In the genomic region with DNA sequence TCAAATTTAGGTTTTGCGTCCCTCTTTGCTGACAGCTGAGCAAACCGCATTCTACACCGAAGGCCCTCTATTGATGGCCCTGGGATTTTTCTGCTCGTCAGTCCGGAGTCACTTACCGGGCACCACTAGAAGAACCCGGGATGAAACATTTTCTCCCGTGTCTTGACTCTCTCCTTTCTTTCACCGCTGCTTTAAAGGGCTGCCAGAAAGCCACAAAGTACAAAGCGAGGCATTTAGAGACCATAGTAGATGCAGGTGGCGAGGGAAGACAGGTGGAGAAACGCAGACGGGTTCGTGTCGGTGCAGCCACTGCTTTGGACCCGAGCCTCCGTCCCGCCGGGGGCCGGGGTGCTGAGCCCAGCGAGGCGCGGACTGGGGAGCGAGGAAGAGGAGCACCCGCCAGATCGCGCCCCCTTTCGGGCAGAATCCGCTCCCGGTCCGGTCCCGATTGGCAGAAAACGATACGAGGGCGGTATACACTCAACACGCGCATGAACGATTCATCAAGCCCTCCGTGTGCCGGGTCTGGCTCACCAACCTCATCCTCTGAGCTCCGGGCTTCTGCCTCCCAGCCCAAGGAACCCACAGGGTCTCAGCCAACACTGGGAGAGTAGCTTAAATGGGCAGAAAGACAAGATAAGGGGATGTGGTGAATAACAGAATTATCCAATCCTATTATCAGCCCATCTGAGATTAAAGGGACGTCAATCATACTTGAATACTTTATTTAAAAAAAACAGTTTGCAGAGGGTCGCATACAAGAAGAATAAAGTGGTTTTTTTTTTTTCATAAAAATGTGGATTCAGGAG, we compare ENCODE assay signal across 1 cellular context.
TF ChIP-seq lines count a peak whose summit lies in the region.

No MANE protein-coding gene starts in this region.

TF ChIP-seq in K562, 482 proteins besides CTCF, POLR2A, EP300 and RAD21 (continued from another document and continues in another):
- TF ChIP-seq, protein P1, sequence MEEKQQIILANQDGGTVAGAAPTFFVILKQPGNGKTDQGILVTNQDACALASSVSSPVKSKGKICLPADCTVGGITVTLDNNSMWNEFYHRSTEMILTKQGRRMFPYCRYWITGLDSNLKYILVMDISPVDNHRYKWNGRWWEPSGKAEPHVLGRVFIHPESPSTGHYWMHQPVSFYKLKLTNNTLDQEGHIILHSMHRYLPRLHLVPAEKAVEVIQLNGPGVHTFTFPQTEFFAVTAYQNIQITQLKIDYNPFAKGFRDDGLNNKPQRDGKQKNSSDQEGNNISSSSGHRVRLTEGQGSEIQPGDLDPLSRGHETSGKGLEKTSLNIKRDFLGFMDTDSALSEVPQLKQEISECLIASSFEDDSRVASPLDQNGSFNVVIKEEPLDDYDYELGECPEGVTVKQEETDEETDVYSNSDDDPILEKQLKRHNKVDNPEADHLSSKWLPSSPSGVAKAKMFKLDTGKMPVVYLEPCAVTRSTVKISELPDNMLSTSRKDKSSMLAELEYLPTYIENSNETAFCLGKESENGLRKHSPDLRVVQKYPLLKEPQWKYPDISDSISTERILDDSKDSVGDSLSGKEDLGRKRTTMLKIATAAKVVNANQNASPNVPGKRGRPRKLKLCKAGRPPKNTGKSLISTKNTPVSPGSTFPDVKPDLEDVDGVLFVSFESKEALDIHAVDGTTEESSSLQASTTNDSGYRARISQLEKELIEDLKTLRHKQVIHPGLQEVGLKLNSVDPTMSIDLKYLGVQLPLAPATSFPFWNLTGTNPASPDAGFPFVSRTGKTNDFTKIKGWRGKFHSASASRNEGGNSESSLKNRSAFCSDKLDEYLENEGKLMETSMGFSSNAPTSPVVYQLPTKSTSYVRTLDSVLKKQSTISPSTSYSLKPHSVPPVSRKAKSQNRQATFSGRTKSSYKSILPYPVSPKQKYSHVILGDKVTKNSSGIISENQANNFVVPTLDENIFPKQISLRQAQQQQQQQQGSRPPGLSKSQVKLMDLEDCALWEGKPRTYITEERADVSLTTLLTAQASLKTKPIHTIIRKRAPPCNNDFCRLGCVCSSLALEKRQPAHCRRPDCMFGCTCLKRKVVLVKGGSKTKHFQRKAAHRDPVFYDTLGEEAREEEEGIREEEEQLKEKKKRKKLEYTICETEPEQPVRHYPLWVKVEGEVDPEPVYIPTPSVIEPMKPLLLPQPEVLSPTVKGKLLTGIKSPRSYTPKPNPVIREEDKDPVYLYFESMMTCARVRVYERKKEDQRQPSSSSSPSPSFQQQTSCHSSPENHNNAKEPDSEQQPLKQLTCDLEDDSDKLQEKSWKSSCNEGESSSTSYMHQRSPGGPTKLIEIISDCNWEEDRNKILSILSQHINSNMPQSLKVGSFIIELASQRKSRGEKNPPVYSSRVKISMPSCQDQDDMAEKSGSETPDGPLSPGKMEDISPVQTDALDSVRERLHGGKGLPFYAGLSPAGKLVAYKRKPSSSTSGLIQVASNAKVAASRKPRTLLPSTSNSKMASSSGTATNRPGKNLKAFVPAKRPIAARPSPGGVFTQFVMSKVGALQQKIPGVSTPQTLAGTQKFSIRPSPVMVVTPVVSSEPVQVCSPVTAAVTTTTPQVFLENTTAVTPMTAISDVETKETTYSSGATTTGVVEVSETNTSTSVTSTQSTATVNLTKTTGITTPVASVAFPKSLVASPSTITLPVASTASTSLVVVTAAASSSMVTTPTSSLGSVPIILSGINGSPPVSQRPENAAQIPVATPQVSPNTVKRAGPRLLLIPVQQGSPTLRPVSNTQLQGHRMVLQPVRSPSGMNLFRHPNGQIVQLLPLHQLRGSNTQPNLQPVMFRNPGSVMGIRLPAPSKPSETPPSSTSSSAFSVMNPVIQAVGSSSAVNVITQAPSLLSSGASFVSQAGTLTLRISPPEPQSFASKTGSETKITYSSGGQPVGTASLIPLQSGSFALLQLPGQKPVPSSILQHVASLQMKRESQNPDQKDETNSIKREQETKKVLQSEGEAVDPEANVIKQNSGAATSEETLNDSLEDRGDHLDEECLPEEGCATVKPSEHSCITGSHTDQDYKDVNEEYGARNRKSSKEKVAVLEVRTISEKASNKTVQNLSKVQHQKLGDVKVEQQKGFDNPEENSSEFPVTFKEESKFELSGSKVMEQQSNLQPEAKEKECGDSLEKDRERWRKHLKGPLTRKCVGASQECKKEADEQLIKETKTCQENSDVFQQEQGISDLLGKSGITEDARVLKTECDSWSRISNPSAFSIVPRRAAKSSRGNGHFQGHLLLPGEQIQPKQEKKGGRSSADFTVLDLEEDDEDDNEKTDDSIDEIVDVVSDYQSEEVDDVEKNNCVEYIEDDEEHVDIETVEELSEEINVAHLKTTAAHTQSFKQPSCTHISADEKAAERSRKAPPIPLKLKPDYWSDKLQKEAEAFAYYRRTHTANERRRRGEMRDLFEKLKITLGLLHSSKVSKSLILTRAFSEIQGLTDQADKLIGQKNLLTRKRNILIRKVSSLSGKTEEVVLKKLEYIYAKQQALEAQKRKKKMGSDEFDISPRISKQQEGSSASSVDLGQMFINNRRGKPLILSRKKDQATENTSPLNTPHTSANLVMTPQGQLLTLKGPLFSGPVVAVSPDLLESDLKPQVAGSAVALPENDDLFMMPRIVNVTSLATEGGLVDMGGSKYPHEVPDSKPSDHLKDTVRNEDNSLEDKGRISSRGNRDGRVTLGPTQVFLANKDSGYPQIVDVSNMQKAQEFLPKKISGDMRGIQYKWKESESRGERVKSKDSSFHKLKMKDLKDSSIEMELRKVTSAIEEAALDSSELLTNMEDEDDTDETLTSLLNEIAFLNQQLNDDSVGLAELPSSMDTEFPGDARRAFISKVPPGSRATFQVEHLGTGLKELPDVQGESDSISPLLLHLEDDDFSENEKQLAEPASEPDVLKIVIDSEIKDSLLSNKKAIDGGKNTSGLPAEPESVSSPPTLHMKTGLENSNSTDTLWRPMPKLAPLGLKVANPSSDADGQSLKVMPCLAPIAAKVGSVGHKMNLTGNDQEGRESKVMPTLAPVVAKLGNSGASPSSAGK (IDR thresholded peaks at IDR 0.05), result peak; percentile 74
- TF ChIP-seq FOXM1 (IDR thresholded peaks at IDR 0.05; ENCODE audit: low read depth) (no peak), FOXM1 (CRISPR knock-in tag; IDR thresholded peaks at IDR 0.05; ENCODE audit: low read depth) (no peak), ZNF184 (CRISPR knock-in tag; IDR thresholded peaks at IDR 0.05) (no peak), CBFB (CRISPR knock-in tag; IDR thresholded peaks at IDR 0.05) (no peak), DNMT1 (IDR thresholded peaks at IDR 0.05) (0 out of 2 replicates have a peak, but pooled peaks have one; percentile 12), ZFX (CRISPR knock-in tag; IDR thresholded peaks at IDR 0.05) (peak; percentile 44; the same call in 1 of the 2 replicates), MEF2A (IDR thresholded peaks at IDR 0.05; ENCODE audit: control insufficient read depth, low read depth, low read length) (no peak), EGR1 (conservative IDR thresholded peaks at IDR 0.05) (peak; percentile 48), HIVEP1 (CRISPR knock-in tag; IDR thresholded peaks at IDR 0.05) (no peak), U2AF1 (optimal IDR thresholded peaks at IDR 0.05; ENCODE audit: low read depth, low read length) (no peak), SMARCB1 (IDR thresholded peaks at IDR 0.05; ENCODE audit: insufficient read length, low read depth) (no peak), TRIM24 (IDR thresholded peaks at IDR 0.05) (peak in 1 of 2 experiments; percentile 57; a peak in 2 of 4 replicates), THRAP3 (IDR thresholded peaks at IDR 0.05; ENCODE audit: borderline replicate concordance) (no peak), COPS2 (conservative IDR thresholded peaks at IDR 0.05) (no peak), LARP7 (IDR thresholded peaks at IDR 0.05) (peak; percentile 81; the same call in 1 of the 2 replicates), NCOA4 (IDR thresholded peaks at IDR 0.05; ENCODE audit: partially characterized antibody) (no peak), HNRNPUL1 (IDR thresholded peaks at IDR 0.05; ENCODE audit: low read length) (no peak), CBX3 (IDR thresholded peaks at IDR 0.05; ENCODE audit: borderline replicate concordance in 1 of 2, low read length in 2 of 2) (peak in 1 of 2 experiments; percentile 71; a peak in 1 of 3 replicates), IFI16 (CRISPR knock-in tag; IDR thresholded peaks at IDR 0.05) (no peak), TBL1XR1 (IDR thresholded peaks at IDR 0.05; ENCODE audit: low read length in 2 of 2) (no peak), MED1 (CRISPR knock-in tag; IDR thresholded peaks at IDR 0.05; ENCODE audit: borderline replicate concordance) (no peak), NCOR1 (IDR thresholded peaks at IDR 0.05) (no peak; the same call in 1 of the 2 replicates), ZNF717 (CRISPR knock-in tag; IDR thresholded peaks at IDR 0.05) (no peak), RBFOX2 (IDR thresholded peaks at IDR 0.05; ENCODE audit: low read depth, low read length) (peak; percentile 85), ZNF77 (CRISPR knock-in tag; IDR thresholded peaks at IDR 0.05) (no peak), HMG20A (CRISPR knock-in tag; conservative IDR thresholded peaks at IDR 0.05) (no peak)
- TF ChIP-seq, protein P2, sequence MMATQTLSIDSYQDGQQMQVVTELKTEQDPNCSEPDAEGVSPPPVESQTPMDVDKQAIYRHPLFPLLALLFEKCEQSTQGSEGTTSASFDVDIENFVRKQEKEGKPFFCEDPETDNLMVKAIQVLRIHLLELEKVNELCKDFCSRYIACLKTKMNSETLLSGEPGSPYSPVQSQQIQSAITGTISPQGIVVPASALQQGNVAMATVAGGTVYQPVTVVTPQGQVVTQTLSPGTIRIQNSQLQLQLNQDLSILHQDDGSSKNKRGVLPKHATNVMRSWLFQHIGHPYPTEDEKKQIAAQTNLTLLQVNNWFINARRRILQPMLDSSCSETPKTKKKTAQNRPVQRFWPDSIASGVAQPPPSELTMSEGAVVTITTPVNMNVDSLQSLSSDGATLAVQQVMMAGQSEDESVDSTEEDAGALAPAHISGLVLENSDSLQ (IDR thresholded peaks at IDR 0.05), result peak; percentile 92
- TF ChIP-seq, protein P3, sequence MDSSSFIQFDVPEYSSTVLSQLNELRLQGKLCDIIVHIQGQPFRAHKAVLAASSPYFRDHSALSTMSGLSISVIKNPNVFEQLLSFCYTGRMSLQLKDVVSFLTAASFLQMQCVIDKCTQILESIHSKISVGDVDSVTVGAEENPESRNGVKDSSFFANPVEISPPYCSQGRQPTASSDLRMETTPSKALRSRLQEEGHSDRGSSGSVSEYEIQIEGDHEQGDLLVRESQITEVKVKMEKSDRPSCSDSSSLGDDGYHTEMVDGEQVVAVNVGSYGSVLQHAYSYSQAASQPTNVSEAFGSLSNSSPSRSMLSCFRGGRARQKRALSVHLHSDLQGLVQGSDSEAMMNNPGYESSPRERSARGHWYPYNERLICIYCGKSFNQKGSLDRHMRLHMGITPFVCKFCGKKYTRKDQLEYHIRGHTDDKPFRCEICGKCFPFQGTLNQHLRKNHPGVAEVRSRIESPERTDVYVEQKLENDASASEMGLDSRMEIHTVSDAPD (CRISPR knock-in tag; IDR thresholded peaks at IDR 0.05), result no peak
- TF ChIP-seq, protein P4, sequence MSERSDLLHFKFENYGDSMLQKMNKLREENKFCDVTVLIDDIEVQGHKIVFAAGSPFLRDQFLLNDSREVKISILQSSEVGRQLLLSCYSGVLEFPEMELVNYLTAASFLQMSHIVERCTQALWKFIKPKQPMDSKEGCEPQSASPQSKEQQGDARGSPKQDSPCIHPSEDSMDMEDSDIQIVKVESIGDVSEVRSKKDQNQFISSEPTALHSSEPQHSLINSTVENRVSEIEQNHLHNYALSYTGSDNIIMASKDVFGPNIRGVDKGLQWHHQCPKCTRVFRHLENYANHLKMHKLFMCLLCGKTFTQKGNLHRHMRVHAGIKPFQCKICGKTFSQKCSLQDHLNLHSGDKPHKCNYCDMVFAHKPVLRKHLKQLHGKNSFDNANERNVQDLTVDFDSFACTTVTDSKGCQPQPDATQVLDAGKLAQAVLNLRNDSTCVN (CRISPR knock-in tag; IDR thresholded peaks at IDR 0.05), result no peak
- TF ChIP-seq, protein P5, sequence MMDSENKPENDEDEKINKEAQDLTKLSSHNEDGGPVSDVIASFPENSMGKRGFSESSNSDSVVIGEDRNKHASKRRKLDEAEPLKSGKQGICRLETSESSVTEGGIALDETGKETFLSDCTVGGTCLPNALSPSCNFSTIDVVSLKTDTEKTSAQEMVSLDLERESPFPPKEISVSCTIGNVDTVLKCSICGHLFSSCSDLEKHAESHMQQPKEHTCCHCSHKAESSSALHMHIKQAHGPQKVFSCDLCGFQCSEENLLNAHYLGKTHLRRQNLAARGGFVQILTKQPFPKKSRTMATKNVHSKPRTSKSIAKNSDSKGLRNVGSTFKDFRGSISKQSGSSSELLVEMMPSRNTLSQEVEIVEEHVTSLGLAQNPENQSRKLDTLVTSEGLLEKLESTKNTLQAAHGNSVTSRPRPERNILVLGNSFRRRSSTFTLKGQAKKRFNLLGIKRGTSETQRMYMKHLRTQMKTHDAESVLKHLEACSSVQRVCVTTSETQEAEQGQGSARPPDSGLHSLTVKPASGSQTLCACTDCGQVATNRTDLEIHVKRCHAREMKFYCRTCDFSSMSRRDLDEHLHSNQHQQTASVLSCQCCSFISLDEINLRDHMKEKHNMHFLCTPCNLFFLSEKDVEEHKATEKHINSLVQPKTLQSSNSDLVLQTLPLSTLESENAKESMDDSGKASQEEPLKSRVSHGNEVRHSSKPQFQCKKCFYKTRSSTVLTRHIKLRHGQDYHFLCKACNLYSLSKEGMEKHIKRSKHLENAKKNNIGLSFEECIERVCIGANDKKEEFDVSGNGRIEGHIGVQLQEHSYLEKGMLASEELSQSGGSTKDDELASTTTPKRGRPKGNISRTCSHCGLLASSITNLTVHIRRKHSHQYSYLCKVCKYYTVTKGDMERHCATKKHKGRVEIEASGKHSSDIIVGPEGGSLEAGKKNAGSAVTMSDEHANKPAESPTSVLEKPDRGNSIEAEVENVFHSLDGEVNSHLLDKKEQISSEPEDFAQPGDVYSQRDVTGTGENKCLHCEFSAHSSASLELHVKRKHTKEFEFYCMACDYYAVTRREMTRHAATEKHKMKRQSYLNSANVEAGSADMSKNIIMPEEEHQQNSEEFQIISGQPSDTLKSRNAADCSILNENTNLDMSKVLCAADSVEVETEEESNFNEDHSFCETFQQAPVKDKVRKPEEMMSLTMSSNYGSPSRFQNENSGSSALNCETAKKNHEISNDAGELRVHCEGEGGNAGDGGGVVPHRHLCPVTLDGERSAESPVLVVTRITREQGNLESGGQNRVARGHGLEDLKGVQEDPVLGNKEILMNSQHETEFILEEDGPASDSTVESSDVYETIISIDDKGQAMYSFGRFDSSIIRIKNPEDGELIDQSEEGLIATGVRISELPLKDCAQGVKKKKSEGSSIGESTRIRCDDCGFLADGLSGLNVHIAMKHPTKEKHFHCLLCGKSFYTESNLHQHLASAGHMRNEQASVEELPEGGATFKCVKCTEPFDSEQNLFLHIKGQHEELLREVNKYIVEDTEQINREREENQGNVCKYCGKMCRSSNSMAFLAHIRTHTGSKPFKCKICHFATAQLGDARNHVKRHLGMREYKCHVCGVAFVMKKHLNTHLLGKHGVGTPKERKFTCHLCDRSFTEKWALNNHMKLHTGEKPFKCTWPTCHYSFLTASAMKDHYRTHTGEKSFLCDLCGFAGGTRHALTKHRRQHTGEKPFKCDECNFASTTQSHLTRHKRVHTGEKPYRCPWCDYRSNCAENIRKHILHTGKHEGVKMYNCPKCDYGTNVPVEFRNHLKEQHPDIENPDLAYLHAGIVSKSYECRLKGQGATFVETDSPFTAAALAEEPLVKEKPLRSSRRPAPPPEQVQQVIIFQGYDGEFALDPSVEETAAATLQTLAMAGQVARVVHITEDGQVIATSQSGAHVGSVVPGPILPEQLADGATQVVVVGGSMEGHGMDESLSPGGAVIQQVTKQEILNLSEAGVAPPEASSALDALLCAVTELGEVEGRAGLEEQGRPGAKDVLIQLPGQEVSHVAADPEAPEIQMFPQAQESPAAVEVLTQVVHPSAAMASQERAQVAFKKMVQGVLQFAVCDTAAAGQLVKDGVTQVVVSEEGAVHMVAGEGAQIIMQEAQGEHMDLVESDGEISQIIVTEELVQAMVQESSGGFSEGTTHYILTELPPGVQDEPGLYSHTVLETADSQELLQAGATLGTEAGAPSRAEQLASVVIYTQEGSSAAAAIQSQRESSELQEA (IDR thresholded peaks at IDR 0.05; ENCODE audit: low read depth), result no peak
